22 cellular contexts compared by ENCODE assay signal in the genomic region with DNA sequence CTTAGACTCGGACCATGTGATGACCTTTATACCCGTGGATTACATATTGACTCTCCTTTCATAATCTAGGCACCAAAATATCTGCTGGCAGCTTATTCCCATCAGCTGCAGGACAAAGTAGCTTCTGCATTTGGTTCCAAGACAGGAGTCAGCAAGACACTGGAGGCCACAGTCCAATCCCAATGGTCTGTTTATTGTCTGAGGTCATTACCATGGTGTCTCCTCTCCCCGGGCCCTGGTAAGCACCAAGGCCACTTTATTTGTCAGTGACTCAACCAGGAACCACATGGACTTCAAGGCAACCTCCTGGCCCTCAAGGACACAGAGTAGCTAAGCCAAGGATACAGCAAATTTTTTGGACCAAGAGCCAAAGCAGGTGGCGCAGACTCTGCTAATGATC. TPM values are rescaled to one million over a fixed set of nuclear protein-coding genes. Genes with fewer than 3 reads are reported as not detected.
A peak's percentile ranks its signal among the peaks of the same experiment; 100 is the strongest.
DNase-seq lines count a peak whose midpoint lies in the region; ATAC-seq, FAIRE-seq and TF ChIP-seq lines count a peak whose summit lies in the region.
"Had no signal": no experiment of that assay in that cellular context is flagged by ENCODE, and none has a peak within 500 bp of the region (broad histone marks: within the 10 kb centered on the region; RNA-seq: fewer than 3 reads in every experiment).

No MANE protein-coding gene starts in this region.

- H4K20me1 ChIP-seq in H1 (replicated peaks in 1 of 2; ENCODE audit: control insufficient read depth in 1 of 2, insufficient read depth in 2 of 2, low read length in 2 of 2) (no peaks in the 10 kb centered on the region), neural cell (ENCODE audit: insufficient read depth) (no peaks in the 10 kb centered on the region)

- H2BK120ac ChIP-seq in H1 (replicated peaks; ENCODE audit: low read depth, low read length) = no peak overlapping the region

- H3K4ac ChIP-seq in H1 (replicated peaks; ENCODE audit: insufficient read length, low read depth, low read length) = no peak overlapping the region

- H3K4me3 ChIP-seq in H1 (ENCODE audit: extremely low read depth in 1 of 4, insufficient read depth in 2 of 4, low read depth in 3 of 4, low read length in 4 of 4) (no peak overlapping the region), neural cell (ENCODE audit: low read length) (no peak overlapping the region)
- H3K4me3 ChIP-seq: colonic mucosa, SJSA1, uterus had no signal

- H2AK5ac ChIP-seq in H1 (ENCODE audit: low read depth, low read length) = no peak overlapping the region

- H3K18ac ChIP-seq in H1 (ENCODE audit: extremely low read depth, low read length) = no peak overlapping the region

- H2BK12ac ChIP-seq in H1 (ENCODE audit: low read depth, low read length) = no peak overlapping the region

- H3K27me3 Mint-ChIP-seq in HFFc6 (ENCODE audit: insufficient read depth) = peaks cover 1% of the 10 kb centered on the region; the same call in 1 of the 2 replicates
- H3K27me3 Mint-ChIP-seq: activated CD8-positive, alpha-beta T cell treated with anti-CD3 and anti-CD28 coated beads for 36 hours; CD4-positive, CD25-positive, alpha-beta regulatory T cell had no signal

- peaks cover 8% of the 10 kb centered on the region; the same call in 1 of the 2 replicates for H3K36me3 Mint-ChIP-seq in HFFc6 (ENCODE audit: low read depth)
- H3K36me3 Mint-ChIP-seq: CD4-positive, CD25-positive, alpha-beta regulatory T cell had no signal

- ATAC-seq in HG03139 (IDR thresholded peaks at IDR 0.05; ENCODE audit: unreplicated experiment) = no peak
- no peak for ATAC-seq in GM21619 (IDR thresholded peaks at IDR 0.05; ENCODE audit: unreplicated experiment)
- ATAC-seq: activated CD8-positive, alpha-beta T cell treated with anti-CD3 and anti-CD28 coated beads for 36 hours; T-helper 17 cell had no signal

- H3K23ac ChIP-seq in H1 (ENCODE audit: insufficient read length) = no peak overlapping the region

- no peak overlapping the region for H4K5ac ChIP-seq in H1 (ENCODE audit: insufficient read length, low read depth, low read length)

- no peak overlapping the region for H2BK20ac ChIP-seq in H1 (ENCODE audit: low read length)

- H2BK5ac ChIP-seq in H1 (ENCODE audit: low read depth, low read length) = no peak overlapping the region

- no peak overlapping the region for H3K9ac ChIP-seq in H1 (replicated peaks in 1 of 4; ENCODE audit: extremely low read depth in 1 of 4, low read depth in 3 of 4, low read length in 3 of 4)
- H3K9ac ChIP-seq in neural cell (ENCODE audit: low read length) = no peak overlapping the region

- no peak overlapping the region for H2AFZ ChIP-seq in H1 (ENCODE audit: low read length)
- H2AFZ ChIP-seq in neural cell (ENCODE audit: low read depth, low read length) = no peak overlapping the region

- peak overlapping the region; percentile 26; the same call in 1 of the 2 replicates for H4K8ac ChIP-seq in H1 (ENCODE audit: extremely low read depth, insufficient read depth, low read length)

- TF ChIP-seq POLR2A in H1 (IDR thresholded peaks at IDR 0.05; ENCODE audit: control extremely low read depth in 1 of 2, low read depth in 2 of 2, low read length in 2 of 2) = no peak

- H3K27ac ChIP-seq in H1 (ENCODE audit: low read depth, low read length) (no peak overlapping the region), neural cell (ENCODE audit: low read length) (peak overlapping the region; percentile 35)
- H3K27ac ChIP-seq: colonic mucosa, SJSA1, WERI-Rb-1 had no signal

- DNase-seq in AG08395 (ENCODE audit: low spot score) (peak; percentile 40), HFFc6 (peak; percentile 50), H1 (ENCODE audit: low read depth in 1 of 2, low spot score in 2 of 2) (no peak), superior temporal gyrus (ENCODE audit: extremely low spot score) (no peak), mesenteric fat pad (ENCODE audit: low spot score) (no peak)
- DNase-seq: activated CD8-positive, alpha-beta T cell treated with anti-CD3 and anti-CD28 coated beads for 36 hours; activated naive CD4-positive, alpha-beta T cell treated with anti-CD3 and anti-CD28 coated beads, Interleukin-2, amount 50 U/mL, for 16 hours; activated T-cell treated with anti-CD3 and anti-CD28 coated beads, Interleukin-2, amount 50 U/mL, for 1 hour; CD4-positive, CD25-positive, alpha-beta regulatory T cell; colonic mucosa; islet precursor cell; KG1; NCI-H1105; NCI-H526 treated with DMSO at 0.1 percent for 48 hours; T-helper 17 cell; uterus; WERI-Rb-1 had no signal

- H3K56ac ChIP-seq in H1 (replicated peaks; ENCODE audit: insufficient read length, low read depth, low read length) = no peak overlapping the region

- H3F3A ChIP-seq in neural cell (ENCODE audit: insufficient read depth, low read length, poor library complexity, severe bottlenecking) = no peaks in the 10 kb centered on the region

- no peak overlapping the region for H3K14ac ChIP-seq in H1 (ENCODE audit: insufficient read length)

- no peak overlapping the region for H3K4me3 Mint-ChIP-seq in HFFc6
- H3K4me3 Mint-ChIP-seq: activated CD8-positive, alpha-beta T cell treated with anti-CD3 and anti-CD28 coated beads for 36 hours; CD4-positive, CD25-positive, alpha-beta regulatory T cell; nephron; T-helper 17 cell had no signal

- no peaks in the 10 kb centered on the region for H3K79me1 ChIP-seq in H1 (ENCODE audit: low read depth, low read length)

- TF ChIP-seq CTCF in HFFc6 (IDR thresholded peaks at IDR 0.05) = no peak
- no peak for TF ChIP-seq CTCF in H1 (IDR thresholded peaks at IDR 0.05; ENCODE audit: control extremely low read depth in 1 of 3, insufficient read depth in 1 of 3, low read depth in 1 of 3, low read length in 3 of 3)
- no peak for TF ChIP-seq CTCF in neural cell (IDR thresholded peaks at IDR 0.05; ENCODE audit: poor library complexity, severe bottlenecking)

- no peaks in the 10 kb centered on the region for H3K9me3 ChIP-seq in H1 (ENCODE audit: insufficient read depth in 2 of 2, low read depth in 1 of 2, low read length in 1 of 2)
- H3K9me3 ChIP-seq in neural cell (ENCODE audit: low read length) = no peaks in the 10 kb centered on the region
- H3K9me3 ChIP-seq: colonic mucosa, SJSA1, uterus had no signal

- H3K36me3 ChIP-seq in H1 (ENCODE audit: control insufficient read depth in 2 of 4, insufficient read depth in 4 of 4, low read length in 3 of 4) (no peaks in the 10 kb centered on the region), neural cell (ENCODE audit: insufficient read depth, low read length) (no peaks in the 10 kb centered on the region)
- H3K36me3 ChIP-seq: colonic mucosa, SJSA1, uterus, WERI-Rb-1 had no signal

- CTCF ChIA-PET in H1 (lab: Charles Lee; ENCODE audit: partially characterized antibody) = interaction anchor here (0.9 to 2.0 kb wide), 4 partner anchors 31 to 304 kb away, joined by 3 to 7 read pairs (median 5); no protein-coding TSS in a partner anchor

- peak overlapping the region; percentile 62 for H3K27ac Mint-ChIP-seq in HFFc6
- H3K27ac Mint-ChIP-seq: activated CD8-positive, alpha-beta T cell treated with anti-CD3 and anti-CD28 coated beads for 36 hours; CD4-positive, CD25-positive, alpha-beta regulatory T cell; nephron; T-helper 17 cell had no signal

- H3K4me1 Mint-ChIP-seq in HFFc6 (ENCODE audit: low read depth) = peaks cover 80% of the 10 kb centered on the region

- no peaks in the 10 kb centered on the region for H3K27me3 ChIP-seq in H1 (replicated peaks in 1 of 4; ENCODE audit: control insufficient read depth in 3 of 4, extremely low read depth in 1 of 4, insufficient read depth in 3 of 4, low read length in 3 of 4)
- H3K27me3 ChIP-seq in neural cell (ENCODE audit: insufficient read depth, low read depth, low read length) = no peaks in the 10 kb centered on the region
- H3K27me3 ChIP-seq: colonic mucosa, SJSA1, uterus had no signal

- peaks cover 1 to 8% (median 4%) of the 10 kb centered on the region in 4 experiments; a peak in 4 of 7 replicates for H3K4me1 ChIP-seq in H1 (replicated peaks in 1 of 4; ENCODE audit: control insufficient read depth in 3 of 4, insufficient read depth in 4 of 4, low read length in 3 of 4)
- H3K4me1 ChIP-seq: uterus had no signal

- H3K23me2 ChIP-seq in H1 (ENCODE audit: low read depth, low read length) = no peaks in the 10 kb centered on the region

- POLR2A ChIA-PET in H1 (lab: Charles Lee; ENCODE audit: partially characterized antibody) = no interaction called here

- FAIRE-seq in H1 (lab: Jason Lieb, UNC) = no peak

- no peaks in the 10 kb centered on the region for H3K9me3 Mint-ChIP-seq in HFFc6
- H3K9me3 Mint-ChIP-seq: activated CD8-positive, alpha-beta T cell treated with anti-CD3 and anti-CD28 coated beads for 36 hours; nephron had no signal

- H4K91ac ChIP-seq in H1 (replicated peaks; ENCODE audit: insufficient read length, low read length) = no peak overlapping the region

- no peak overlapping the region for H2BK15ac ChIP-seq in H1 (ENCODE audit: low read length)

- TF ChIP-seq RAD21 in H1 (IDR thresholded peaks at IDR 0.05 in 1 of 2, conservative IDR thresholded peaks at IDR 0.05 in 1 of 2; ENCODE audit: low read depth in 2 of 2, low read length in 2 of 2) (no peak), neural cell (conservative IDR thresholded peaks at IDR 0.05) (no peak)

- TF ChIP-seq EP300 in H1 (IDR thresholded peaks at IDR 0.05; ENCODE audit: borderline replicate concordance in 1 of 2, low read depth in 2 of 2, low read length in 2 of 2) (no peak), neural cell (conservative IDR thresholded peaks at IDR 0.05; ENCODE audit: poor library complexity, severe bottlenecking) (no peak)

- H3K9me2 ChIP-seq in neural cell (ENCODE audit: insufficient read depth, low read length) = no peaks in the 10 kb centered on the region

- H3K4me2 ChIP-seq in H1 (ENCODE audit: insufficient read depth in 1 of 2, low read depth in 2 of 2, low read length in 2 of 2) (no peak overlapping the region), neural cell (ENCODE audit: low read length) (no peak overlapping the region)

- H3K79me2 ChIP-seq in H1 (ENCODE audit: control insufficient read depth in 1 of 2, insufficient read depth in 2 of 2, low read length in 2 of 2) = no peaks in the 10 kb centered on the region; a peak in 1 of 4 replicates
- no peaks in the 10 kb centered on the region for H3K79me2 ChIP-seq in neural cell (replicated peaks; ENCODE audit: insufficient read depth, low read length)

- WGBS in H1 (ENCODE audit: extremely low coverage in 1 of 2, insufficient coverage in 1 of 2, insufficient read length in 1 of 2, insufficient replicate concordance in 2 of 2, low coverage in 1 of 2, low lambda C conversion rate in 2 of 2, missing lambda C conversion rate in 1 of 2), 2 experiments = 79% methylated on average over 4 of the region's 4 CpGs; no CpG with 5 or more reads in 1 of the 2 experiments

RNA-seq across cellular contexts. Expression of a gene that starts 36.1 kb away (rescaled TPM):
- 100 to 1,000 TPM in 2 of 6 experiments, 10 to 100 TPM in 4; 87.1 to 191 (median 93.5) TPM for total RNA-seq in HFFc6 (2021; fragmentation: NEBNext Ultra II Directional; extraction: Animal tissue kit (Norgen Biotek cat#: 25700))
- 9.5 and 11.1 TPM in 2 replicates for total RNA-seq in H1 (2021; fragmentation: NEBNext Ultra II Directional; extraction: Animal tissue kit (Norgen Biotek cat#: 25700))
- polyA plus RNA-seq in H1 (2011; rRNA removed) = 10.2 and 11.3 TPM in 2 replicates
- polyA plus RNA-seq in H1 (2011; cell fraction: cytosol; rRNA removed) = 6.9 TPM
- polyA plus RNA-seq in H1 (2011; cell fraction: nucleus; rRNA removed) = 27.2 TPM
- 7.2 to 8.6 TPM (median 8.2 TPM) in 4 replicates for polyA plus RNA-seq in H1 (2012, experiment 1 of 2)
- 3.5 TPM for polyA plus RNA-seq in H1 (2012, experiment 2 of 2)
- 5.2 TPM for polyA plus RNA-seq in H1 (2013, experiment 1 of 2)
- polyA plus RNA-seq in H1 (2013, experiment 2 of 2) = 6.0 TPM
- 36.9 and 38.3 TPM in 2 replicates for polyA minus RNA-seq in H1 (2011; rRNA and poly(A)+ RNA removed)
- polyA minus RNA-seq in H1 (2011; cell fraction: cytosol; rRNA and poly(A)+ RNA removed) = 7.7 TPM
- polyA minus RNA-seq in H1 (2011; cell fraction: nucleus; rRNA and poly(A)+ RNA removed) = 70.8 TPM
- 60.8 and 62.4 TPM in 2 replicates for polyA plus RNA-seq in neural cell
- polyA minus RNA-seq in neural cell = 133 and 171 TPM in 2 replicates
- total RNA-seq in mesenteric fat pad = 20.6 TPM
- total RNA-seq: CD4-positive, CD25-positive, alpha-beta regulatory T cell had no signal
- polyA plus RNA-seq: CD4-positive, CD25-positive, alpha-beta regulatory T cell had no signal

Comparison
In these comparisons a context has a peak if more than half of its experiments do, and no peak if none do; other contexts are left out.
1. DNase-seq: peak in AG08395 (single experiment) and HFFc6 (single experiment); none in H1 (0 of 2), superior temporal gyrus (single experiment) and mesenteric fat pad (single experiment).